32 cellular contexts compared by ENCODE assay signal in genomic region chr10:58397830-58398229, GRCh38.
"Had no signal": no experiment of that assay in that cellular context is flagged by ENCODE, and none has a peak within 500 bp of the region (broad histone marks: within the 10 kb centered on the region; RNA-seq: fewer than 3 reads in every experiment).

No MANE protein-coding gene starts in this region.

- H3K4me1 Mint-ChIP-seq: nephron progenitor cell; neural crest cell; stimulated activated memory B cell treated with anti-CD40 and anti-IgM and Interleukin-4, amounts not matched to agents 10 μg/mL and 1 μg/mL and 100 μg/mL, for 72 hours; stimulated activated naive CD8-positive, alpha-beta T cell treated with anti-CD3 and anti-CD28 coated beads, Interleukin-15, amount 100 ng/mL, for 72 hours had no signal

- H3K27ac Mint-ChIP-seq: natural killer cell treated with Interleukin-12 subunit alpha and Interleukin-12 subunit beta and Interleukin-15 and Interleukin-18, amount 100 ng/mL, for 72 hours; progenitor cell of endocrine pancreas; stimulated activated memory B cell treated with anti-CD40 and anti-IgM and Interleukin-4, amounts not matched to agents 10 μg/mL and 1 μg/mL and 100 μg/mL, for 72 hours; type B pancreatic cell had no signal

- H3K9me3 ChIP-seq: ovary, psoas muscle, spleen, suprapubic skin, testis, tibial artery, transverse colon, upper lobe of right lung, uterus had no signal

- H3K4me3 ChIP-seq: ovary, psoas muscle, skin epidermis, smooth muscle cell, spleen, suprapubic skin, testis, tibial artery, transverse colon, upper lobe of right lung, uterus had no signal

- H3K4me1 ChIP-seq: parathyroid adenoma, psoas muscle, spleen, suprapubic skin, testis, tibial artery, transverse colon, upper lobe of right lung, uterus had no signal

- H3K79me2 ChIP-seq: parathyroid adenoma had no signal

- ATAC-seq: naive thymus-derived CD8-positive, alpha-beta T cell; natural killer cell treated with Interleukin-12 subunit alpha and Interleukin-12 subunit beta and Interleukin-15 and Interleukin-18, amount 100 ng/mL, for 72 hours; psoas muscle; right cardiac atrium; sciatic nerve; stimulated activated memory B cell treated with anti-CD40 and anti-IgM and Interleukin-4, amounts not matched to agents 10 μg/mL and 1 μg/mL and 100 μg/mL, for 72 hours; stimulated activated naive CD8-positive, alpha-beta T cell treated with anti-CD3 and anti-CD28 coated beads, Interleukin-15, amount 100 ng/mL, for 72 hours; stimulated activated naive CD8-positive, alpha-beta T cell treated with anti-CD3 and anti-CD28 coated beads, Interleukin-15, Interleukin-2, amounts not matched to agents 100 U/mL and 50 U/mL, for 24 hours; upper lobe of right lung had no signal

- H2AFZ ChIP-seq: parathyroid adenoma had no signal

- H3K27me3 Mint-ChIP-seq: naive thymus-derived CD8-positive, alpha-beta T cell; natural killer cell treated with Interleukin-12 subunit alpha and Interleukin-12 subunit beta and Interleukin-15 and Interleukin-18, amount 100 ng/mL, for 72 hours; progenitor cell of endocrine pancreas; stimulated activated memory B cell treated with anti-CD40 and anti-IgM and Interleukin-4, amounts not matched to agents 10 μg/mL and 1 μg/mL and 100 μg/mL, for 72 hours; stimulated activated naive CD8-positive, alpha-beta T cell treated with anti-CD3 and anti-CD28 coated beads, Interleukin-15, amount 100 ng/mL, for 72 hours; type B pancreatic cell had no signal

- H3K36me3 ChIP-seq: ovary, uterus had no signal

- DNase-seq: naive thymus-derived CD8-positive, alpha-beta T cell; nephron progenitor cell; occipital lobe; ovary; posterior cingulate gyrus; psoas muscle; right cardiac atrium; spleen; stimulated activated CD4-positive, alpha-beta T cell treated with anti-CD3 and anti-CD28 coated beads, Interleukin-12 subunit alpha, Interleukin-12 subunit beta, amount 100 ng/mL, for 4 hours; stimulated activated CD4-positive, alpha-beta T cell treated with anti-CD3 and anti-CD28 coated beads, Interleukin-1b, Interleukin-23, amount 100 ng/mL, for 48 hours; stimulated activated CD4-positive, alpha-beta T cell treated with anti-CD3 and anti-CD28 coated beads, Interleukin-4, amount 100 ng/mL, for 1 hour; stimulated activated CD4-positive, alpha-beta T cell treated with anti-CD3 and anti-CD28 coated beads, Interleukin-4, amount 100 ng/mL, for 4 hours; stimulated activated CD8-positive, alpha-beta memory T cell treated with anti-CD3 and anti-CD28 coated beads, Interleukin-4, amount 100 ng/mL, for 48 hours; stimulated activated naive CD4-positive, alpha-beta T cell; stimulated activated naive CD8-positive, alpha-beta T cell treated with anti-CD3 and anti-CD28 coated beads, Interleukin-15, amount 100 ng/mL, for 72 hours; stimulated activated naive CD8-positive, alpha-beta T cell treated with anti-CD3 and anti-CD28 coated beads, Interleukin-15, Interleukin-2, amounts not matched to agents 100 U/mL and 50 U/mL, for 24 hours; substantia nigra; testis; tibial artery; transverse colon; upper lobe of right lung; uterus had no signal

- H3K4me2 ChIP-seq: smooth muscle cell had no signal

- H3K9ac ChIP-seq: parathyroid adenoma had no signal

- H3K27me3 ChIP-seq: ovary, spleen, suprapubic skin, testis, tibial artery, transverse colon, upper lobe of right lung, uterus had no signal

- H3K27ac ChIP-seq: ovary, parathyroid adenoma, psoas muscle, skin epidermis, spleen, suprapubic skin, testis, tibial artery, transverse colon, upper lobe of right lung, uterus had no signal

- H3K4me3 Mint-ChIP-seq: naive thymus-derived CD8-positive, alpha-beta T cell; natural killer cell treated with Interleukin-12 subunit alpha and Interleukin-12 subunit beta and Interleukin-15 and Interleukin-18, amount 100 ng/mL, for 72 hours; nephron progenitor cell; neural crest cell; stimulated activated memory B cell treated with anti-CD40 and anti-IgM and Interleukin-4, amounts not matched to agents 10 μg/mL and 1 μg/mL and 100 μg/mL, for 72 hours; stimulated activated naive CD8-positive, alpha-beta T cell treated with anti-CD3 and anti-CD28 coated beads, Interleukin-15, amount 100 ng/mL, for 72 hours; type B pancreatic cell had no signal

- H3K9me3 Mint-ChIP-seq: naive thymus-derived CD8-positive, alpha-beta T cell; natural killer cell treated with Interleukin-12 subunit alpha and Interleukin-12 subunit beta and Interleukin-15 and Interleukin-18, amount 100 ng/mL, for 72 hours; nephron progenitor cell; neural crest cell; stimulated activated memory B cell treated with anti-CD40 and anti-IgM and Interleukin-4, amounts not matched to agents 10 μg/mL and 1 μg/mL and 100 μg/mL, for 72 hours; stimulated activated naive CD8-positive, alpha-beta T cell treated with anti-CD3 and anti-CD28 coated beads, Interleukin-15, amount 100 ng/mL, for 72 hours; type B pancreatic cell had no signal
